In the genomic region with DNA sequence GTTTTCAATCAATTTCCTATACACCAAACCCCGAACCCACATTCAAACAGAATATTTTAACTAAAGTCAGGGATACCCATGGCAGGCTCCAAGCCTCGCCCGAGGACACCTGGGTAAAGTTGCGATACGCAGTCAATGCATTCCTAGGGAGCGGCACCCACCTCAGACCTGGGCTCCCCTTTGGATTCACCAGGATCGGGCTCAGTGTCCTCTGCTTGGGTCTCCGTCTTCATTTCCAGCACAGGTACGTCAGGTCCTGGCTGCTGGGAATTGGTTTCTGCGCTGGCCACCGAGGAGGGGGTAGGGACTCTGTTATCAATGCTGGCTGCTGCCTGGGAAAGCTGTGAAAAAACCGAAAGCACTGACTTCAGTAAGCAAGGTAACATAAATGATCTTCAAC, we compare ENCODE assay signal across 18 cellular contexts.
"Had no signal": no experiment of that assay in that cellular context is flagged by ENCODE, and none has a peak within 500 bp of the region (broad histone marks: within the 10 kb centered on the region; RNA-seq: fewer than 3 reads in every experiment).

No MANE protein-coding gene starts in this region.

- H3K27me3 Mint-ChIP-seq: effector memory CD8-positive, alpha-beta T cell; naive thymus-derived CD8-positive, alpha-beta T cell; progenitor cell of endocrine pancreas; stimulated activated naive B cell treated with anti-CD40 and anti-IgM and Interleukin-4, amounts not matched to agents 10 μg/mL and 1 μg/mL and 100 μg/mL, for 72 hours; stimulated activated naive CD8-positive, alpha-beta T cell treated with anti-CD3 and anti-CD28 coated beads, Interleukin-15, Interleukin-2, amounts not matched to agents 100 ng/mL and 50 ng/mL, for 24 hours had no signal

- H3K27ac Mint-ChIP-seq: immature natural killer cell; stimulated activated naive B cell treated with anti-CD40 and anti-IgM and Interleukin-4, amounts not matched to agents 10 μg/mL and 1 μg/mL and 100 μg/mL, for 72 hours; stimulated activated naive CD8-positive, alpha-beta T cell treated with anti-CD3 and anti-CD28 coated beads, Interleukin-15, Interleukin-2, amounts not matched to agents 100 ng/mL and 50 ng/mL, for 24 hours had no signal

- H3K27me3 ChIP-seq: pancreas, right lobe of liver had no signal

- H3K9me3 Mint-ChIP-seq: effector memory CD8-positive, alpha-beta T cell; immature natural killer cell; naive thymus-derived CD8-positive, alpha-beta T cell; stimulated activated naive B cell treated with anti-CD40 and anti-IgM and Interleukin-4, amounts not matched to agents 10 μg/mL and 1 μg/mL and 100 μg/mL, for 72 hours; stimulated activated naive CD8-positive, alpha-beta T cell treated with anti-CD3 and anti-CD28 coated beads, Interleukin-15, Interleukin-2, amounts not matched to agents 100 ng/mL and 50 ng/mL, for 24 hours had no signal

- FAIRE-seq: frontal cortex, keratinocyte, pancreas, small intestine had no signal

- H3K4me3 ChIP-seq: lower lobe of right lung, pancreas, right lobe of liver had no signal

- DNase-seq: cortex of kidney; effector memory CD8-positive, alpha-beta T cell; hypothalamus; immature natural killer cell; left ventricle myocardium superior; lower lobe of right lung; naive thymus-derived CD8-positive, alpha-beta T cell; pancreas; small intestine; stimulated activated CD4-positive, alpha-beta T cell treated with anti-CD3 and anti-CD28 coated beads, Interleukin-15, amount 100 ng/mL, for 24 hours; stimulated activated CD4-positive, alpha-beta T cell treated with anti-CD3 and anti-CD28 coated beads, Interleukin-2, amount 100 ng/mL, for 48 hours; stimulated activated naive B cell treated with anti-CD40 and anti-IgM and Interleukin-4, amounts not matched to agents 10 μg/mL and 1 μg/mL and 100 μg/mL, for 72 hours; trophoblast cell had no signal

- H3K4me3 Mint-ChIP-seq: effector memory CD8-positive, alpha-beta T cell; immature natural killer cell; naive thymus-derived CD8-positive, alpha-beta T cell; stimulated activated naive B cell treated with anti-CD40 and anti-IgM and Interleukin-4, amounts not matched to agents 10 μg/mL and 1 μg/mL and 100 μg/mL, for 72 hours; stimulated activated naive CD8-positive, alpha-beta T cell treated with anti-CD3 and anti-CD28 coated beads, Interleukin-15, Interleukin-2, amounts not matched to agents 100 ng/mL and 50 ng/mL, for 24 hours had no signal

- H3K27ac ChIP-seq: lower lobe of right lung, pancreas, right lobe of liver had no signal

- H3K9me3 ChIP-seq: lower lobe of right lung, pancreas, right lobe of liver had no signal

- ATAC-seq: effector memory CD8-positive, alpha-beta T cell; left ventricle myocardium superior; lower lobe of right lung; naive thymus-derived CD8-positive, alpha-beta T cell; pancreas; right lobe of liver; stimulated activated naive B cell treated with anti-CD40 and anti-IgM and Interleukin-4, amounts not matched to agents 10 μg/mL and 1 μg/mL and 100 μg/mL, for 72 hours had no signal
